In genomic region chrX:153972368-153973126, GRCh38 we compare ENCODE assay signal across 8 cellular contexts. TPM values are rescaled to one million over a fixed set of nuclear protein-coding genes. Genes with fewer than 3 reads are reported as not detected.
DNase-seq lines count a peak whose midpoint lies in the region; ATAC-seq and TF ChIP-seq lines count a peak whose summit lies in the region.

TMEM187 (plus strand) TSS chrX:153972754; CDS start chrX:153982063, 9,309 bp downstream.

- peak within 1 kb of the TSS; percentile 96 for H3K4me3 Mint-ChIP-seq in endodermal cell
- H3K4me3 Mint-ChIP-seq in mesothelial cell of epicardium, result peak within 1 kb of the TSS; percentile 100

- TF ChIP-seq CTCF in endodermal cell (conservative IDR thresholded peaks at IDR 0.05) (no peak), mesothelial cell of epicardium (IDR thresholded peaks at IDR 0.05; ENCODE audit: unreplicated experiment) (no peak)

- H3K27ac ChIP-seq in HUES64 (ENCODE audit: low read depth, low read length) (peak within 1 kb of the TSS; percentile 100), endodermal cell (ENCODE audit: low read depth, low read length) (peak within 1 kb of the TSS; percentile 99)

- peak within 1 kb of the TSS; percentile 100 for H3K4me3 ChIP-seq in HUES64 (ENCODE audit: low read length)
- peak within 1 kb of the TSS; percentile 82 for H3K4me3 ChIP-seq in NT2/D1 (ENCODE audit: insufficient read length, low read depth)
- H3K4me3 ChIP-seq in endodermal cell (ENCODE audit: low read length), result peak within 1 kb of the TSS; percentile 89

- H3K27ac Mint-ChIP-seq in endodermal cell (peak within 1 kb of the TSS; percentile 100), mesothelial cell of epicardium (peak within 1 kb of the TSS; percentile 100)

- DNase-seq in D341Med (ENCODE audit: low spot score) (peak; percentile 87), NT2/D1 (ENCODE audit: low read depth, low spot score) (peak; percentile 63), endodermal cell (peak; percentile 93), mesothelial cell of epicardium (ENCODE audit: low spot score in 2 of 2, unreplicated experiment in 2 of 2) (peak; percentile 87 to 96)
- peak; percentile 89 for DNase-seq in activated CD8-positive, alpha-beta memory T cell treated with anti-CD3 and anti-CD28 coated beads, Interleukin-2, amount 50 U/mL, for 4 hours
- peak; percentile 75 to 84 for DNase-seq in stimulated activated CD8-positive, alpha-beta memory T cell treated with anti-CD3 and anti-CD28 coated beads, Interleukin-15, amount 100 ng/mL, for 4 hours (ENCODE audit: low read depth in 2 of 2)

- ATAC-seq in GM21526 (IDR thresholded peaks at IDR 0.05; ENCODE audit: low FRiP score, unreplicated experiment), result peak; percentile 47

- peak within 1 kb of the TSS; percentile 100 for H3K9ac ChIP-seq in HUES64 (ENCODE audit: low read depth, low read length)
- H3K9ac ChIP-seq in NT2/D1 (ENCODE audit: insufficient read length, low read depth), result peak within 1 kb of the TSS; percentile 95
- peak within 1 kb of the TSS; percentile 99 for H3K9ac ChIP-seq in endodermal cell (ENCODE audit: extremely low read depth, low read length, poor library complexity, severe bottlenecking)

- H3K27me3 ChIP-seq in HUES64 (ENCODE audit: insufficient read depth, low read length) (no peaks in the 10 kb centered on the region), NT2/D1 (ENCODE audit: insufficient read depth, insufficient read length) (no peaks in the 10 kb centered on the region), endodermal cell (ENCODE audit: control insufficient read depth, insufficient read depth, low read length, poor library complexity, severe bottlenecking) (no peaks in the 10 kb centered on the region)

- WGBS in HUES64, result 1% methylated on average over 102 of the region's 103 CpGs
- WGBS in endodermal cell (ENCODE audit: insufficient coverage in 1 of 2, insufficient read length in 1 of 2), 2 experiments, result 0% methylated on average over 3 to 83 of the region's 103 CpGs

- H3K4me1 Mint-ChIP-seq in endodermal cell (peaks cover 30% of the 10 kb centered on the region), mesothelial cell of epicardium (peaks cover 45% of the 10 kb centered on the region)

- H3K4me1 ChIP-seq in HUES64 (ENCODE audit: insufficient read depth, low read length) (0 out of 2 replicates have a peak, but pooled peaks cover 5% of the 10 kb centered on the region), NT2/D1 (ENCODE audit: insufficient read depth, insufficient read length) (peaks cover 2% of the 10 kb centered on the region), endodermal cell (ENCODE audit: control insufficient read depth, insufficient read depth, low read length) (peaks cover 9% of the 10 kb centered on the region)

- H3K36me3 ChIP-seq in HUES64 (ENCODE audit: insufficient read depth, low read length) (peaks cover 10% of the 10 kb centered on the region; the same call in 1 of the 2 replicates), NT2/D1 (ENCODE audit: insufficient read depth, insufficient read length, low read length) (peaks cover 23% of the 10 kb centered on the region), endodermal cell (ENCODE audit: control insufficient read depth, insufficient read depth, low read length) (peaks cover 13% of the 10 kb centered on the region)

- H3K36me3 Mint-ChIP-seq in endodermal cell (ENCODE audit: low read depth) (peaks cover 8% of the 10 kb centered on the region), mesothelial cell of epicardium (no peaks in the 10 kb centered on the region)

- H3K9me3 Mint-ChIP-seq in endodermal cell (no peaks in the 10 kb centered on the region), mesothelial cell of epicardium (no peaks in the 10 kb centered on the region)

- H3K27me3 Mint-ChIP-seq in endodermal cell (ENCODE audit: insufficient read depth) (no peaks in the 10 kb centered on the region), mesothelial cell of epicardium (ENCODE audit: low read depth) (no peaks in the 10 kb centered on the region)

- H3K9me3 ChIP-seq in HUES64 (ENCODE audit: insufficient read depth, low read depth, low read length) (no peaks in the 10 kb centered on the region), NT2/D1 (ENCODE audit: insufficient read depth, low read length) (no peaks in the 10 kb centered on the region), endodermal cell (ENCODE audit: control insufficient read depth, low read length) (no peaks in the 10 kb centered on the region)

RNA-seq across cellular contexts. Expression of gene TMEM187, which starts in this region (rescaled TPM):
- 2.5 TPM for polyA plus RNA-seq in HUES64 (2013, experiment 1 of 2)
- 3.2 TPM for polyA plus RNA-seq in HUES64 (2013, experiment 2 of 2)
- 1 to 10 TPM; 4.8 to 8.1 TPM for total RNA-seq in endodermal cell
- polyA plus RNA-seq in endodermal cell (2013, experiment 1 of 2), result 4.8 TPM
- 5.3 TPM for polyA plus RNA-seq in endodermal cell (2013, experiment 2 of 2)
- 11.5 to 15.0 TPM (median 14.2 TPM) in 3 replicates for total RNA-seq in mesothelial cell of epicardium

Comparison
In these comparisons a context has a peak if more than half of its experiments do, and no peak if none do; other contexts are left out.
1. Peak in every context shown above with its lines: DNase-seq, ATAC-seq, H3K4me3 ChIP-seq and H3K27ac ChIP-seq.